In genomic region chr11:60989108-60989650, GRCh38 we compare ENCODE assay signal across 12 cellular contexts. TPM values are rescaled to one million over a fixed set of nuclear protein-coding genes. Genes with fewer than 3 reads are reported as not detected.
A peak's percentile ranks its signal among the peaks of the same experiment; 100 is the strongest.
DNase-seq lines count a peak whose midpoint lies in the region; ATAC-seq lines count a peak whose summit lies in the region.
"Had no signal": no experiment of that assay in that cellular context is flagged by ENCODE, and none has a peak within 500 bp of the region (broad histone marks: within the 10 kb centered on the region; RNA-seq: fewer than 3 reads in every experiment).

No MANE protein-coding gene starts in this region.

- POLR2A ChIA-PET in activated naive CD8-positive, alpha-beta T cell treated with anti-CD3 and anti-CD28 coated beads, Interleukin-2, amount 10 ng/mL, durations not matched to agents 7 days and 5 days (lab: Charles Lee): interaction anchor here (1.0 kb wide), 1 partner anchor 32 kb away, joined by 4 read pairs; no protein-coding TSS in a partner anchor

- peak overlapping the region; percentile 39 for H3K4me3 Mint-ChIP-seq in activated naive CD8-positive, alpha-beta T cell treated with anti-CD3 and anti-CD28 coated beads, Interleukin-2, amount 10 ng/mL, durations not matched to agents 7 days and 5 days
- H3K4me3 Mint-ChIP-seq in stimulated activated naive CD8-positive, alpha-beta T cell treated with anti-CD3 and anti-CD28 coated beads, Interleukin-15, amount 100 ng/mL, for 72 hours: peak overlapping the region; percentile 75 to 79

- peaks cover 72% of the 10 kb centered on the region for H3K4me1 Mint-ChIP-seq in activated naive CD8-positive, alpha-beta T cell treated with anti-CD3 and anti-CD28 coated beads, Interleukin-2, amount 10 ng/mL, durations not matched to agents 7 days and 5 days
- H3K4me1 Mint-ChIP-seq in stimulated activated naive CD8-positive, alpha-beta T cell treated with anti-CD3 and anti-CD28 coated beads, Interleukin-15, amount 100 ng/mL, for 72 hours: peaks cover 94% of the 10 kb centered on the region

- no peaks in the 10 kb centered on the region for H3K27me3 Mint-ChIP-seq in activated naive CD8-positive, alpha-beta T cell treated with anti-CD3 and anti-CD28 coated beads, Interleukin-2, amount 10 ng/mL, durations not matched to agents 7 days and 5 days
- no peaks in the 10 kb centered on the region for H3K27me3 Mint-ChIP-seq in stimulated activated naive CD8-positive, alpha-beta T cell treated with anti-CD3 and anti-CD28 coated beads, Interleukin-15, amount 100 ng/mL, for 72 hours

- DNase-seq in cardiac septum (ENCODE audit: low spot score) (peak; percentile 27), left ventricle myocardium superior (no peak), SKM-1 (lab: John Stamatoyannopoulos, UW; ENCODE audit: unreplicated experiment) (peak; percentile 52), left cardiac atrium (no peak), KBM-7 (no peak), LoVo (ENCODE audit: low spot score) (no peak)
- no peak for DNase-seq in activated naive CD8-positive, alpha-beta T cell treated with anti-CD3 and anti-CD28 coated beads, Interleukin-2, amount 10 ng/mL, durations not matched to agents 7 days and 5 days
- no peak for DNase-seq in stimulated activated naive CD8-positive, alpha-beta T cell treated with anti-CD3 and anti-CD28 coated beads, Interleukin-15, amount 100 ng/mL, for 72 hours
- DNase-seq: head of caudate nucleus, kidney, NCI-H1930, SIG-M5 had no signal

- no peaks in the 10 kb centered on the region for H3K9me3 Mint-ChIP-seq in activated naive CD8-positive, alpha-beta T cell treated with anti-CD3 and anti-CD28 coated beads, Interleukin-2, amount 10 ng/mL, durations not matched to agents 7 days and 5 days
- H3K9me3 Mint-ChIP-seq in stimulated activated naive CD8-positive, alpha-beta T cell treated with anti-CD3 and anti-CD28 coated beads, Interleukin-15, amount 100 ng/mL, for 72 hours: no peaks in the 10 kb centered on the region

- peak overlapping the region; percentile 72 for H3K27ac Mint-ChIP-seq in activated naive CD8-positive, alpha-beta T cell treated with anti-CD3 and anti-CD28 coated beads, Interleukin-2, amount 10 ng/mL, durations not matched to agents 7 days and 5 days
- peak overlapping the region; percentile 38 to 79 for H3K27ac Mint-ChIP-seq in stimulated activated naive CD8-positive, alpha-beta T cell treated with anti-CD3 and anti-CD28 coated beads, Interleukin-15, amount 100 ng/mL, for 72 hours

- peaks cover 41% of the 10 kb centered on the region for H3K36me3 Mint-ChIP-seq in activated naive CD8-positive, alpha-beta T cell treated with anti-CD3 and anti-CD28 coated beads, Interleukin-2, amount 10 ng/mL, durations not matched to agents 7 days and 5 days

- intact Hi-C loops in cardiac septum (cut with DNase I) (no loop called here), left ventricle myocardium superior (cut with micrococcal nuclease) (no loop called here), left cardiac atrium (cut with DNase I) (no loop called here)

- ATAC-seq in left ventricle myocardium superior: no peak
- no peak for ATAC-seq in activated naive CD8-positive, alpha-beta T cell treated with anti-CD3 and anti-CD28 coated beads, Interleukin-2, amount 10 ng/mL, durations not matched to agents 7 days and 5 days (ENCODE audit: low read depth)
- ATAC-seq in stimulated activated naive CD8-positive, alpha-beta T cell treated with anti-CD3 and anti-CD28 coated beads, Interleukin-15, amount 100 ng/mL, for 72 hours: no peak
- ATAC-seq in left cardiac atrium: no peak

- in situ Hi-C loops in KBM-7 (cut with MboI; ENCODE audit: low pct_unique_long_range_greater_than_20kb, low sequenced_read_pairs): no loop called here

RNA-seq across cellular contexts. Expression of gene CD6, which starts 17.7 kb away (rescaled TPM):
- total RNA-seq in cardiac septum (0.86 TPM), left ventricle myocardium superior (0.20 TPM), left cardiac atrium (1 to 10 TPM in 1 of 2 donors, under 1 TPM in 1; 0.65 to 1.2 TPM)
- 100 to 1,000 TPM; 274 to 285 TPM for total RNA-seq in activated naive CD8-positive, alpha-beta T cell treated with anti-CD3 and anti-CD28 coated beads, Interleukin-2, amount 10 ng/mL, durations not matched to agents 7 days and 5 days

RNA-seq across cellular contexts. Expression of gene SLC15A3, which starts 37.2 kb away (rescaled TPM):
- 11.6 TPM for total RNA-seq in cardiac septum
- 16.8 TPM for total RNA-seq in left ventricle myocardium superior
- 1 to 10 TPM; 7.2 to 7.4 TPM for total RNA-seq in activated naive CD8-positive, alpha-beta T cell treated with anti-CD3 and anti-CD28 coated beads, Interleukin-2, amount 10 ng/mL, durations not matched to agents 7 days and 5 days
- 10 to 100 TPM; 24.8 to 30.6 TPM for total RNA-seq in left cardiac atrium

Comparison
In these comparisons a context has a peak if more than half of its experiments do, and no peak if none do; other contexts are left out.
1. DNase-seq: peak in cardiac septum (single experiment) and SKM-1 (single experiment); none in left ventricle myocardium superior (single experiment), activated naive CD8-positive, alpha-beta T cell treated with anti-CD3 and anti-CD28 coated beads, Interleukin-2, amount 10 ng/mL, durations not matched to agents 7 days and 5 days (single experiment), stimulated activated naive CD8-positive, alpha-beta T cell treated with anti-CD3 and anti-CD28 coated beads, Interleukin-15, amount 100 ng/mL, for 72 hours (0 of 2), left cardiac atrium (single experiment), KBM-7 (single experiment) and LoVo (single experiment).
2. RNA of gene CD6, which starts 17.7 kb away (total RNA-seq): 274 to 285 TPM in activated naive CD8-positive, alpha-beta T cell treated with anti-CD3 and anti-CD28 coated beads, Interleukin-2, amount 10 ng/mL, durations not matched to agents 7 days and 5 days; 0.65 to 1.2 TPM in left cardiac atrium, 0.86 TPM in cardiac septum (single experiment) and 0.20 TPM in left ventricle myocardium superior (single experiment); every median in the first group is over 100 times any median in the second.